1 cellular context compared by ENCODE assay signal in genomic region chr3:3179407-3180094, GRCh38.
A peak's percentile ranks its signal among the peaks of the same experiment; 100 is the strongest.
TF ChIP-seq lines count a peak whose summit lies in the region.

TSS of gene CRBN (minus strand) at chr3:3179691. CDS start at chr3:3179687, 4 bp downstream.

TF ChIP-seq in GM12878, 131 proteins besides CTCF, POLR2A, EP300 and RAD21 (continued from another document and continues in another):
- no peak for TF ChIP-seq IRF4 (IDR thresholded peaks at IDR 0.05; ENCODE audit: low read depth, low read length)
- no peak for TF ChIP-seq STAT3 (IDR thresholded peaks at IDR 0.05; ENCODE audit: low read depth, low read length)
- peak; percentile 29 for TF ChIP-seq KLF5 (IDR thresholded peaks at IDR 0.05; ENCODE audit: partially characterized antibody)
- no peak for TF ChIP-seq STAT1 (conservative IDR thresholded peaks at IDR 0.05)
- TF ChIP-seq KAT2A (conservative IDR thresholded peaks at IDR 0.05; ENCODE audit: control insufficient read depth, low read depth, low read length) = no peak
- peak; percentile 92 for TF ChIP-seq TAF1 (IDR thresholded peaks at IDR 0.05; ENCODE audit: borderline replicate concordance, low read depth, low read length)
- peak; percentile 78 for TF ChIP-seq SP1 (IDR thresholded peaks at IDR 0.05; ENCODE audit: low read depth, low read length)
- no peak for TF ChIP-seq SMAD1 (IDR thresholded peaks at IDR 0.05; ENCODE audit: low read depth, partially characterized antibody)
- TF ChIP-seq NFYA (IDR thresholded peaks at IDR 0.05; ENCODE audit: borderline replicate concordance, low read depth, low read length) = no peak
- TF ChIP-seq, protein P1, sequence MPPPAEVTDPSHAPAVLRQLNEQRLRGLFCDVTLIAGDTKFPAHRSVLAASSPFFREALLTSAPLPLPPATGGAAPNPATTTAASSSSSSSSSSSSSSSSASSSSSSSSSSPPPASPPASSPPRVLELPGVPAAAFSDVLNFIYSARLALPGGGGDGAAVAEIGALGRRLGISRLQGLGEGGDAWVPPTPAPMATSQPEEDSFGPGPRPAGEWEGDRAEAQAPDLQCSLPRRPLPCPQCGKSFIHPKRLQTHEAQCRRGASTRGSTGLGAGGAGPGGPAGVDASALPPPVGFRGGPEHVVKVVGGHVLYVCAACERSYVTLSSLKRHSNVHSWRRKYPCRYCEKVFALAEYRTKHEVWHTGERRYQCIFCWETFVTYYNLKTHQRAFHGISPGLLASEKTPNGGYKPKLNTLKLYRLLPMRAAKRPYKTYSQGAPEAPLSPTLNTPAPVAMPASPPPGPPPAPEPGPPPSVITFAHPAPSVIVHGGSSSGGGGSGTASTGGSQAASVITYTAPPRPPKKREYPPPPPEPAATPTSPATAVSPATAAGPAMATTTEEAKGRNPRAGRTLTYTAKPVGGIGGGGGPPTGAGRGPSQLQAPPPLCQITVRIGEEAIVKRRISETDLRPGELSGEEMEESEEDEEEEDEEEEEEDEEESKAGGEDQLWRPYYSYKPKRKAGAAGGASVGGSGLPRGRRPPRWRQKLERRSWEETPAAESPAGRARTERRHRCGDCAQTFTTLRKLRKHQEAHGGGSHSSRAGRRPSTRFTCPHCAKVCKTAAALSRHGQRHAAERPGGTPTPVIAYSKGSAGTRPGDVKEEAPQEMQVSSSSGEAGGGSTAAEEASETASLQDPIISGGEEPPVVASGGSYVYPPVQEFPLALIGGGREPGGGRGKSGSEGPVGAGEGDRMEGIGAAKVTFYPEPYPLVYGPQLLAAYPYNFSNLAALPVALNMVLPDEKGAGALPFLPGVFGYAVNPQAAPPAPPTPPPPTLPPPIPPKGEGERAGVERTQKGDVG (CRISPR knock-in tag; IDR thresholded peaks at IDR 0.05) = no peak
- TF ChIP-seq ZNF217 (IDR thresholded peaks at IDR 0.05) = no peak
- TF ChIP-seq, protein P2, sequence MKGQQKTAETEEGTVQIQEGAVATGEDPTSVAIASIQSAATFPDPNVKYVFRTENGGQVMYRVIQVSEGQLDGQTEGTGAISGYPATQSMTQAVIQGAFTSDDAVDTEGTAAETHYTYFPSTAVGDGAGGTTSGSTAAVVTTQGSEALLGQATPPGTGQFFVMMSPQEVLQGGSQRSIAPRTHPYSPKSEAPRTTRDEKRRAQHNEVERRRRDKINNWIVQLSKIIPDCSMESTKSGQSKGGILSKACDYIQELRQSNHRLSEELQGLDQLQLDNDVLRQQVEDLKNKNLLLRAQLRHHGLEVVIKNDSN (IDR thresholded peaks at IDR 0.05; ENCODE audit: borderline replicate concordance, extremely low read length, insufficient read depth, low read depth, low read length) = no peak
- TF ChIP-seq, protein P3, sequence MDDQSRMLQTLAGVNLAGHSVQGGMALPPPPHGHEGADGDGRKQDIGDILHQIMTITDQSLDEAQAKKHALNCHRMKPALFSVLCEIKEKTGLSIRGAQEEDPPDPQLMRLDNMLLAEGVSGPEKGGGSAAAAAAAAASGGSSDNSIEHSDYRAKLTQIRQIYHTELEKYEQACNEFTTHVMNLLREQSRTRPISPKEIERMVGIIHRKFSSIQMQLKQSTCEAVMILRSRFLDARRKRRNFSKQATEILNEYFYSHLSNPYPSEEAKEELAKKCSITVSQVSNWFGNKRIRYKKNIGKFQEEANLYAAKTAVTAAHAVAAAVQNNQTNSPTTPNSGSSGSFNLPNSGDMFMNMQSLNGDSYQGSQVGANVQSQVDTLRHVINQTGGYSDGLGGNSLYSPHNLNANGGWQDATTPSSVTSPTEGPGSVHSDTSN (IDR thresholded peaks at IDR 0.05; ENCODE audit: insufficient replicate concordance, low read depth, low read length) = no peak
- TF ChIP-seq ZNF622 (IDR thresholded peaks at IDR 0.05) = no peak
- peak; percentile 86 for TF ChIP-seq POLR2AphosphoS5 (IDR thresholded peaks at IDR 0.05; ENCODE audit: low read length)
- TF ChIP-seq SMARCA5 (IDR thresholded peaks at IDR 0.05) = peak; percentile 91
- peak; percentile 72 for TF ChIP-seq RUNX3 (IDR thresholded peaks at IDR 0.05; ENCODE audit: low read length)
- no peak for TF ChIP-seq YBX1 (IDR thresholded peaks at IDR 0.05)
- peak; percentile 13 for TF ChIP-seq NR2C1 (IDR thresholded peaks at IDR 0.05)
- TF ChIP-seq FOS (IDR thresholded peaks at IDR 0.05; ENCODE audit: borderline replicate concordance, extremely low read depth, insufficient read length) = no peak
- TF ChIP-seq CEBPB (IDR thresholded peaks at IDR 0.05; ENCODE audit: borderline replicate concordance in 1 of 2, low read depth in 2 of 2, low read length in 2 of 2) = no peak
- TF ChIP-seq, protein P4, sequence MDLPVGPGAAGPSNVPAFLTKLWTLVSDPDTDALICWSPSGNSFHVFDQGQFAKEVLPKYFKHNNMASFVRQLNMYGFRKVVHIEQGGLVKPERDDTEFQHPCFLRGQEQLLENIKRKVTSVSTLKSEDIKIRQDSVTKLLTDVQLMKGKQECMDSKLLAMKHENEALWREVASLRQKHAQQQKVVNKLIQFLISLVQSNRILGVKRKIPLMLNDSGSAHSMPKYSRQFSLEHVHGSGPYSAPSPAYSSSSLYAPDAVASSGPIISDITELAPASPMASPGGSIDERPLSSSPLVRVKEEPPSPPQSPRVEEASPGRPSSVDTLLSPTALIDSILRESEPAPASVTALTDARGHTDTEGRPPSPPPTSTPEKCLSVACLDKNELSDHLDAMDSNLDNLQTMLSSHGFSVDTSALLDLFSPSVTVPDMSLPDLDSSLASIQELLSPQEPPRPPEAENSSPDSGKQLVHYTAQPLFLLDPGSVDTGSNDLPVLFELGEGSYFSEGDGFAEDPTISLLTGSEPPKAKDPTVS (IDR thresholded peaks at IDR 0.05; ENCODE audit: low read depth, low read length) = peak; percentile 37; the same call in 1 of the 2 replicates
- TF ChIP-seq MTA2 (IDR thresholded peaks at IDR 0.05; ENCODE audit: low read depth) = no peak
- TF ChIP-seq IKZF1 (conservative IDR thresholded peaks at IDR 0.05) = peak; percentile 91
- peak; percentile 64 for TF ChIP-seq NBN (IDR thresholded peaks at IDR 0.05)
- no peak for TF ChIP-seq IRF3 (IDR thresholded peaks at IDR 0.05)
- TF ChIP-seq PAX8 (IDR thresholded peaks at IDR 0.05) = no peak
- TF ChIP-seq, protein P5, sequence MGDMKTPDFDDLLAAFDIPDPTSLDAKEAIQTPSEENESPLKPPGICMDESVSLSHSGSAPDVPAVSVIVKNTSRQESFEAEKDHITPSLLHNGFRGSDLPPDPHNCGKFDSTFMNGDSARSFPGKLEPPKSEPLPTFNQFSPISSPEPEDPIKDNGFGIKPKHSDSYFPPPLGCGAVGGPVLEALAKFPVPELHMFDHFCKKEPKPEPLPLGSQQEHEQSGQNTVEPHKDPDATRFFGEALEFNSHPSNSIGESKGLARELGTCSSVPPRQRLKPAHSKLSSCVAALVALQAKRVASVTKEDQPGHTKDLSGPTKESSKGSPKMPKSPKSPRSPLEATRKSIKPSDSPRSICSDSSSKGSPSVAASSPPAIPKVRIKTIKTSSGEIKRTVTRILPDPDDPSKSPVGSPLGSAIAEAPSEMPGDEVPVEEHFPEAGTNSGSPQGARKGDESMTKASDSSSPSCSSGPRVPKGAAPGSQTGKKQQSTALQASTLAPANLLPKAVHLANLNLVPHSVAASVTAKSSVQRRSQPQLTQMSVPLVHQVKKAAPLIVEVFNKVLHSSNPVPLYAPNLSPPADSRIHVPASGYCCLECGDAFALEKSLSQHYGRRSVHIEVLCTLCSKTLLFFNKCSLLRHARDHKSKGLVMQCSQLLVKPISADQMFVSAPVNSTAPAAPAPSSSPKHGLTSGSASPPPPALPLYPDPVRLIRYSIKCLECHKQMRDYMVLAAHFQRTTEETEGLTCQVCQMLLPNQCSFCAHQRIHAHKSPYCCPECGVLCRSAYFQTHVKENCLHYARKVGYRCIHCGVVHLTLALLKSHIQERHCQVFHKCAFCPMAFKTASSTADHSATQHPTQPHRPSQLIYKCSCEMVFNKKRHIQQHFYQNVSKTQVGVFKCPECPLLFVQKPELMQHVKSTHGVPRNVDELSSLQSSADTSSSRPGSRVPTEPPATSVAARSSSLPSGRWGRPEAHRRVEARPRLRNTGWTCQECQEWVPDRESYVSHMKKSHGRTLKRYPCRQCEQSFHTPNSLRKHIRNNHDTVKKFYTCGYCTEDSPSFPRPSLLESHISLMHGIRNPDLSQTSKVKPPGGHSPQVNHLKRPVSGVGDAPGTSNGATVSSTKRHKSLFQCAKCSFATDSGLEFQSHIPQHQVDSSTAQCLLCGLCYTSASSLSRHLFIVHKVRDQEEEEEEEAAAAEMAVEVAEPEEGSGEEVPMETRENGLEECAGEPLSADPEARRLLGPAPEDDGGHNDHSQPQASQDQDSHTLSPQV (IDR thresholded peaks at IDR 0.05) = peak; percentile 73; the same call in 1 of the 2 replicates
- TF ChIP-seq BACH1 (IDR thresholded peaks at IDR 0.05; ENCODE audit: borderline replicate concordance) = peak; percentile 82
- peak; percentile 69; the same call in 1 of the 2 replicates for TF ChIP-seq FOXM1 (IDR thresholded peaks at IDR 0.05; ENCODE audit: low read depth, low read length)
- TF ChIP-seq, protein P6, sequence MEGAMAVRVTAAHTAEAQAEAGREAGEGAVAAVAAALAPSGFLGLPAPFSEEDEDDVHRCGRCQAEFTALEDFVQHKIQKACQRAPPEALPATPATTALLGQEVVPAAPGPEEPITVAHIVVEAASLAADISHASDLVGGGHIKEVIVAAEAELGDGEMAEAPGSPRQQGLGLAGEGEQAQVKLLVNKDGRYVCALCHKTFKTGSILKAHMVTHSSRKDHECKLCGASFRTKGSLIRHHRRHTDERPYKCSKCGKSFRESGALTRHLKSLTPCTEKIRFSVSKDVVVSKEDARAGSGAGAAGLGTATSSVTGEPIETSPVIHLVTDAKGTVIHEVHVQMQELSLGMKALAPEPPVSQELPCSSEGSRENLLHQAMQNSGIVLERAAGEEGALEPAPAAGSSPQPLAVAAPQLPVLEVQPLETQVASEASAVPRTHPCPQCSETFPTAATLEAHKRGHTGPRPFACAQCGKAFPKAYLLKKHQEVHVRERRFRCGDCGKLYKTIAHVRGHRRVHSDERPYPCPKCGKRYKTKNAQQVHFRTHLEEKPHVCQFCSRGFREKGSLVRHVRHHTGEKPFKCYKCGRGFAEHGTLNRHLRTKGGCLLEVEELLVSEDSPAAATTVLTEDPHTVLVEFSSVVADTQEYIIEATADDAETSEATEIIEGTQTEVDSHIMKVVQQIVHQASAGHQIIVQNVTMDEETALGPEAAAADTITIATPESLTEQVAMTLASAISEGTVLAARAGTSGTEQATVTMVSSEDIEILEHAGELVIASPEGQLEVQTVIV (IDR thresholded peaks at IDR 0.05; ENCODE audit: borderline replicate concordance, partially characterized antibody) = no peak
- TF ChIP-seq, protein P7, sequence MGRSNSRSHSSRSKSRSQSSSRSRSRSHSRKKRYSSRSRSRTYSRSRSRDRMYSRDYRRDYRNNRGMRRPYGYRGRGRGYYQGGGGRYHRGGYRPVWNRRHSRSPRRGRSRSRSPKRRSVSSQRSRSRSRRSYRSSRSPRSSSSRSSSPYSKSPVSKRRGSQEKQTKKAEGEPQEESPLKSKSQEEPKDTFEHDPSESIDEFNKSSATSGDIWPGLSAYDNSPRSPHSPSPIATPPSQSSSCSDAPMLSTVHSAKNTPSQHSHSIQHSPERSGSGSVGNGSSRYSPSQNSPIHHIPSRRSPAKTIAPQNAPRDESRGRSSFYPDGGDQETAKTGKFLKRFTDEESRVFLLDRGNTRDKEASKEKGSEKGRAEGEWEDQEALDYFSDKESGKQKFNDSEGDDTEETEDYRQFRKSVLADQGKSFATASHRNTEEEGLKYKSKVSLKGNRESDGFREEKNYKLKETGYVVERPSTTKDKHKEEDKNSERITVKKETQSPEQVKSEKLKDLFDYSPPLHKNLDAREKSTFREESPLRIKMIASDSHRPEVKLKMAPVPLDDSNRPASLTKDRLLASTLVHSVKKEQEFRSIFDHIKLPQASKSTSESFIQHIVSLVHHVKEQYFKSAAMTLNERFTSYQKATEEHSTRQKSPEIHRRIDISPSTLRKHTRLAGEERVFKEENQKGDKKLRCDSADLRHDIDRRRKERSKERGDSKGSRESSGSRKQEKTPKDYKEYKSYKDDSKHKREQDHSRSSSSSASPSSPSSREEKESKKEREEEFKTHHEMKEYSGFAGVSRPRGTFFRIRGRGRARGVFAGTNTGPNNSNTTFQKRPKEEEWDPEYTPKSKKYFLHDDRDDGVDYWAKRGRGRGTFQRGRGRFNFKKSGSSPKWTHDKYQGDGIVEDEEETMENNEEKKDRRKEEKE (IDR thresholded peaks at IDR 0.05) = no peak
- no peak for TF ChIP-seq NR2C2 (IDR thresholded peaks at IDR 0.05; ENCODE audit: borderline replicate concordance, control insufficient read depth, insufficient read length, low read depth)
- TF ChIP-seq, protein P8, sequence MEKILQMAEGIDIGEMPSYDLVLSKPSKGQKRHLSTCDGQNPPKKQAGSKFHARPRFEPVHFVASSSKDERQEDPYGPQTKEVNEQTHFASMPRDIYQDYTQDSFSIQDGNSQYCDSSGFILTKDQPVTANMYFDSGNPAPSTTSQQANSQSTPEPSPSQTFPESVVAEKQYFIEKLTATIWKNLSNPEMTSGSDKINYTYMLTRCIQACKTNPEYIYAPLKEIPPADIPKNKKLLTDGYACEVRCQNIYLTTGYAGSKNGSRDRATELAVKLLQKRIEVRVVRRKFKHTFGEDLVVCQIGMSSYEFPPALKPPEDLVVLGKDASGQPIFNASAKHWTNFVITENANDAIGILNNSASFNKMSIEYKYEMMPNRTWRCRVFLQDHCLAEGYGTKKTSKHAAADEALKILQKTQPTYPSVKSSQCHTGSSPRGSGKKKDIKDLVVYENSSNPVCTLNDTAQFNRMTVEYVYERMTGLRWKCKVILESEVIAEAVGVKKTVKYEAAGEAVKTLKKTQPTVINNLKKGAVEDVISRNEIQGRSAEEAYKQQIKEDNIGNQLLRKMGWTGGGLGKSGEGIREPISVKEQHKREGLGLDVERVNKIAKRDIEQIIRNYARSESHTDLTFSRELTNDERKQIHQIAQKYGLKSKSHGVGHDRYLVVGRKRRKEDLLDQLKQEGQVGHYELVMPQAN (conservative IDR thresholded peaks at IDR 0.05) = peak; percentile 57; the same call in 1 of the 2 replicates
